In genomic region chr12:12891646-12892355, GRCh38 we compare ENCODE assay signal across 1 cellular context.
TF ChIP-seq lines count a peak whose summit lies in the region.

No MANE protein-coding gene starts in this region.

TF ChIP-seq in A549, 52 proteins besides CTCF, POLR2A, EP300 and RAD21 (continued from another document):
- no peak for TF ChIP-seq REST (IDR thresholded peaks at IDR 0.05)
- TF ChIP-seq FOSL2 (IDR thresholded peaks at IDR 0.05), result no peak
- no peak for TF ChIP-seq FOSL2 (CRISPR knock-in tag; IDR thresholded peaks at IDR 0.05)
- no peak for TF ChIP-seq CEBPB (IDR thresholded peaks at IDR 0.05)
- no peak for TF ChIP-seq CBX8 (IDR thresholded peaks at IDR 0.05)
- no peak for TF ChIP-seq RCOR1 (IDR thresholded peaks at IDR 0.05; ENCODE audit: low read depth, low read length)
- no peak for TF ChIP-seq HOXB5 (CRISPR knock-in tag; IDR thresholded peaks at IDR 0.05)
- no peak for TF ChIP-seq HEYL (CRISPR knock-in tag; IDR thresholded peaks at IDR 0.05)
- TF ChIP-seq BHLHE40 (IDR thresholded peaks at IDR 0.05; ENCODE audit: low read depth, low read length), result no peak
- TF ChIP-seq GATA3 (IDR thresholded peaks at IDR 0.05; ENCODE audit: borderline replicate concordance), result no peak
- TF ChIP-seq HOXB13 (CRISPR knock-in tag; IDR thresholded peaks at IDR 0.05; ENCODE audit: low read depth), result no peak
- TF ChIP-seq NPAS2 (CRISPR knock-in tag; IDR thresholded peaks at IDR 0.05; ENCODE audit: borderline replicate concordance), result no peak
- no peak for TF ChIP-seq PBX3 (IDR thresholded peaks at IDR 0.05)
- no peak for TF ChIP-seq CBX2 (IDR thresholded peaks at IDR 0.05; ENCODE audit: borderline replicate concordance, low read depth)
- no peak; the same call in 2 of the 3 replicates for TF ChIP-seq BCL3 (IDR thresholded peaks at IDR 0.05)
